Comparison of ENCODE assay signal across 16 cellular contexts in genomic region chr2:177984739-177985138, GRCh38.
DNase-seq lines count a peak whose midpoint lies in the region; ATAC-seq and TF ChIP-seq lines count a peak whose summit lies in the region.
"Had no signal": no experiment of that assay in that cellular context is flagged by ENCODE, and none has a peak within 500 bp of the region (broad histone marks: within the 10 kb centered on the region; RNA-seq: fewer than 3 reads in every experiment).

No MANE protein-coding gene starts in this region.

- no peak overlapping the region for H3K4me3 Mint-ChIP-seq in stimulated activated naive B cell treated with anti-CD40 and anti-IgM and Interleukin-4, amounts not matched to agents 10 μg/mL and 1 μg/mL and 100 μg/mL, for 72 hours
- H3K4me3 Mint-ChIP-seq: activated naive CD8-positive, alpha-beta T cell treated with anti-CD3 and anti-CD28 coated beads, Interleukin-2, amount 10 ng/mL, durations not matched to agents 7 days and 5 days; nephron progenitor cell had no signal

- no peak overlapping the region for H3K27ac ChIP-seq in GM23248
- H3K27ac ChIP-seq: left lung had no signal

- H4K20me1 ChIP-seq in GM23248 (ENCODE audit: insufficient read depth): no peaks in the 10 kb centered on the region

- in situ Hi-C loops in GM23248 (cut with MboI): no loop called here

- H2AFZ ChIP-seq in GM23248: no peak overlapping the region

- H3K4me2 ChIP-seq in GM23248 (ENCODE audit: unreplicated experiment): no peak overlapping the region

- ATAC-seq in GM19395 (IDR thresholded peaks at IDR 0.05; ENCODE audit: unreplicated experiment): no peak
- ATAC-seq in stimulated activated naive B cell treated with anti-CD40 and anti-IgM and Interleukin-4, amounts not matched to agents 10 μg/mL and 1 μg/mL and 100 μg/mL, for 72 hours (replicated peaks): no peak
- ATAC-seq: activated CD4-positive, CD25-positive, alpha-beta regulatory T cell treated with anti-CD3 and anti-CD28 coated beads, Interleukin-2, amount 50 U/mL, for 24 hours; left lung had no signal

- H3K9me2 ChIP-seq in GM23248 (ENCODE audit: insufficient read depth): no peaks in the 10 kb centered on the region

- H3K36me3 Mint-ChIP-seq in stimulated activated naive B cell treated with anti-CD40 and anti-IgM and Interleukin-4, amounts not matched to agents 10 μg/mL and 1 μg/mL and 100 μg/mL, for 72 hours: no peaks in the 10 kb centered on the region
- H3K36me3 Mint-ChIP-seq: activated naive CD8-positive, alpha-beta T cell treated with anti-CD3 and anti-CD28 coated beads, Interleukin-2, amount 10 ng/mL, durations not matched to agents 7 days and 5 days had no signal

- 8 to 21% methylated on average over 1 of the region's 1 CpG for WGBS in GM23248 (ENCODE audit: low coverage in 1 of 2, low lambda C conversion rate in 2 of 2, missing lambda C conversion rate in 2 of 2), 2 experiments

- H3K4me3 ChIP-seq in BE2C (ENCODE audit: low read depth, low read length) (no peak overlapping the region), GM23248 (no peak overlapping the region)
- H3K4me3 ChIP-seq: left lung had no signal

- H3K27me3 Mint-ChIP-seq in stimulated activated naive B cell treated with anti-CD40 and anti-IgM and Interleukin-4, amounts not matched to agents 10 μg/mL and 1 μg/mL and 100 μg/mL, for 72 hours: peaks cover 0 to 4% of the 10 kb centered on the region in 2 donors

- H3K27me3 ChIP-seq in BE2C (no peaks in the 10 kb centered on the region), GM23248 (replicated peaks; ENCODE audit: insufficient read depth) (no peaks in the 10 kb centered on the region)
- H3K27me3 ChIP-seq: left lung had no signal

- peak; percentile 43 for DNase-seq in BE2C
- peak; percentile 50 for DNase-seq in GM23248
- peak; percentile 3 for DNase-seq in NCI-H510A (lab: John Stamatoyannopoulos, UW)
- DNase-seq in glomerular visceral epithelial cell (ENCODE audit: extremely low spot score): peak; percentile 91
- no peak for DNase-seq in RPMI8226
- no peak for DNase-seq in stimulated activated naive B cell treated with anti-CD40 and anti-IgM and Interleukin-4, amounts not matched to agents 10 μg/mL and 1 μg/mL and 100 μg/mL, for 72 hours
- no peak for DNase-seq in NCI-H187 treated with DMSO at 0.1 percent for 48 hours (lab: John Stamatoyannopoulos, UW)
- DNase-seq: activated naive CD8-positive, alpha-beta T cell treated with anti-CD3 and anti-CD28 coated beads, Interleukin-2, amount 10 ng/mL, durations not matched to agents 7 days and 5 days; activated T-cell treated with anti-CD3 and anti-CD28 coated beads for 4 hours; erythroblast; H7; left lung; nephron progenitor cell; T-helper 1 cell had no signal

- no peak overlapping the region for H3K27ac Mint-ChIP-seq in stimulated activated naive B cell treated with anti-CD40 and anti-IgM and Interleukin-4, amounts not matched to agents 10 μg/mL and 1 μg/mL and 100 μg/mL, for 72 hours
- H3K27ac Mint-ChIP-seq: activated naive CD8-positive, alpha-beta T cell treated with anti-CD3 and anti-CD28 coated beads, Interleukin-2, amount 10 ng/mL, durations not matched to agents 7 days and 5 days; nephron progenitor cell had no signal

- no peaks in the 10 kb centered on the region for H3K4me1 Mint-ChIP-seq in stimulated activated naive B cell treated with anti-CD40 and anti-IgM and Interleukin-4, amounts not matched to agents 10 μg/mL and 1 μg/mL and 100 μg/mL, for 72 hours
- H3K4me1 Mint-ChIP-seq: activated naive CD8-positive, alpha-beta T cell treated with anti-CD3 and anti-CD28 coated beads, Interleukin-2, amount 10 ng/mL, durations not matched to agents 7 days and 5 days; nephron progenitor cell had no signal

- H3K9me3 ChIP-seq in BE2C: no peaks in the 10 kb centered on the region
- H3K9me3 ChIP-seq in GM23248 (ENCODE audit: low read depth): no peaks in the 10 kb centered on the region
- H3K9me3 ChIP-seq: left lung had no signal

- no peaks in the 10 kb centered on the region for H3K4me1 ChIP-seq in BE2C
- peaks cover 16% of the 10 kb centered on the region for H3K4me1 ChIP-seq in GM23248 (ENCODE audit: insufficient read depth)
- H3K4me1 ChIP-seq: left lung had no signal

- H3K9ac ChIP-seq in GM23248: no peak overlapping the region

- H3F3A ChIP-seq in GM23248 (ENCODE audit: insufficient read depth): peaks cover 21% of the 10 kb centered on the region

- H3K9me3 Mint-ChIP-seq in stimulated activated naive B cell treated with anti-CD40 and anti-IgM and Interleukin-4, amounts not matched to agents 10 μg/mL and 1 μg/mL and 100 μg/mL, for 72 hours: no peaks in the 10 kb centered on the region
- H3K9me3 Mint-ChIP-seq: activated naive CD8-positive, alpha-beta T cell treated with anti-CD3 and anti-CD28 coated beads, Interleukin-2, amount 10 ng/mL, durations not matched to agents 7 days and 5 days; nephron progenitor cell had no signal

- H3K79me2 ChIP-seq in GM23248 (ENCODE audit: insufficient read depth): no peaks in the 10 kb centered on the region

- H3K36me3 ChIP-seq in BE2C (no peaks in the 10 kb centered on the region), GM23248 (ENCODE audit: low read depth) (no peaks in the 10 kb centered on the region)
- H3K36me3 ChIP-seq: left lung had no signal

- TF ChIP-seq CTCF in BE2C (IDR thresholded peaks at IDR 0.05; ENCODE audit: low read depth, low read length): no peak

Comparison
In these comparisons a context has a peak if more than half of its experiments do, and no peak if none do; other contexts are left out.
1. DNase-seq: peak in BE2C (single experiment), GM23248 (single experiment), NCI-H510A (single experiment) and glomerular visceral epithelial cell (single experiment); none in RPMI8226 (single experiment), stimulated activated naive B cell treated with anti-CD40 and anti-IgM and Interleukin-4, amounts not matched to agents 10 μg/mL and 1 μg/mL and 100 μg/mL, for 72 hours (single experiment) and NCI-H187 treated with DMSO at 0.1 percent for 48 hours (single experiment).